8 cellular contexts compared by ENCODE assay signal in the genomic region with DNA sequence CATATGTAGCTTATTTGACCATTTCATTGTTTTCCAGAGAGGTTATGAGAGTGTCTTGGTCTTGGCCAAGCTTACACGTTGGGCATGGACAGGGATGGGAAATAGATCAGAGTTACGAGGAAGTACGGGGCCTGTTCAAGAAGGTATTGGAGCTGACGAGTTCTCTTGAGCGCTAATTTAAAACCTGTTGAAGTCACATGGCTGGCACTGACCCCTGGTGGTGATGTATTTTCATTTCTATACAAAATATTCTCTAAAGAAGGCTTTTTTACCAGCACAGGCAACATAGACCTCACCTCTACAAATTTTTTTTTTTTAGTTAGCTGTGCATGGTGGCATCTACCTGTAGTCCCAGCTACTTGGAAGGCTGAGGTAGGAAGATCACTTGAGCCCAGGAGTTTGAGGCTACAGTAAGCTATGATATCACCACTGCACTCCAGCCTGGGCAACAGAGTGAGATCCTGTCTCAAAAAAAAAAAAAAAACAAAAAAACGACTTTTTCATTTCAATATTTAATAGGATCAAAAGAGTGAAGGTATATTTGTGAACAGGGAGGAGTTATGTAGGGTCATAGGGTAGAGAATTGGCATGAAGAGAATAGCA. TPM values are rescaled to one million over a fixed set of nuclear protein-coding genes. Genes with fewer than 3 reads are reported as not detected.
DNase-seq lines count a peak whose midpoint lies in the region.

No MANE protein-coding gene starts in this region.

- DNase-seq in activated CD4-positive, CD25-positive, alpha-beta regulatory T cell (lab: John Stamatoyannopoulos, UW), result peak; percentile 12 to 43 (median 32)
- DNase-seq in activated CD4-positive, CD25-positive, alpha-beta regulatory T cell treated with anti-CD3 and anti-CD28 coated beads, Interleukin-2, amount 50 U/mL, for 72 hours, result no peak
- peak; percentile 63 for DNase-seq in HT-29 (ENCODE audit: low spot score)
- DNase-seq in SW480 (ENCODE audit: low spot score), result peak; percentile 39
- peak; percentile 44 for DNase-seq in astrocyte of the hippocampus (ENCODE audit: low read depth, low spot score)
- peak; percentile 22 for DNase-seq in iPS-NIHi11 (ENCODE audit: low spot score)
- peak; percentile 47 for DNase-seq in stimulated activated CD4-positive, alpha-beta T cell treated with anti-CD3 and anti-CD28 coated beads, Interleukin-2, amount 100 ng/mL, for 4 hours (ENCODE audit: low read depth)
- no peak for DNase-seq in NCI-H1092 (lab: John Stamatoyannopoulos, UW)

RNA-seq across cellular contexts. Expression of a gene that starts 19.6 kb away (rescaled TPM):
- 23.1 and 27.8 TPM in 2 replicates for total RNA-seq in HT-29 (2014; rRNA removed; shearing (Covaris generic))

Comparison
In these comparisons a context has a peak if more than half of its experiments do, and no peak if none do; other contexts are left out.
1. DNase-seq: peak in activated CD4-positive, CD25-positive, alpha-beta regulatory T cell (4 of 4), HT-29 (single experiment), SW480 (single experiment), astrocyte of the hippocampus (single experiment), iPS-NIHi11 (single experiment) and stimulated activated CD4-positive, alpha-beta T cell treated with anti-CD3 and anti-CD28 coated beads, Interleukin-2, amount 100 ng/mL, for 4 hours (single experiment); none in activated CD4-positive, CD25-positive, alpha-beta regulatory T cell treated with anti-CD3 and anti-CD28 coated beads, Interleukin-2, amount 50 U/mL, for 72 hours (single experiment) and NCI-H1092 (single experiment).